Comparison of ENCODE assay signal across 8 cellular contexts in genomic region chr15:41828747-41829270, GRCh38. TPM values are rescaled to one million over a fixed set of nuclear protein-coding genes. Genes with fewer than 3 reads are reported as not detected.
A peak's percentile ranks its signal among the peaks of the same experiment; 100 is the strongest.
DNase-seq lines count a peak whose midpoint lies in the region; ATAC-seq and TF ChIP-seq lines count a peak whose summit lies in the region.

No MANE protein-coding gene starts in this region.

- in situ Hi-C loops in astrocyte of the spinal cord (cut with HindIII; ENCODE audit: low sequenced_read_pairs): no loop called here

- peaks cover 48% of the 10 kb centered on the region for H3K4me1 ChIP-seq in lower lobe of right lung
- H3K4me1 ChIP-seq in upper lobe of right lung: peaks cover 22% of the 10 kb centered on the region

- intact Hi-C loops in lower lobe of right lung (cut with DNase I) (no loop called here), upper lobe of right lung (cut with DNase I) (no loop called here)

- H3K4me1 Mint-ChIP-seq in activated naive CD4-positive, alpha-beta T cell treated with anti-CD3 and anti-CD28 coated beads, Interleukin-2, amount 50 U/mL, for 24 hours: peaks cover 43% of the 10 kb centered on the region

- peak overlapping the region; percentile 95 for H3K27ac Mint-ChIP-seq in activated naive CD4-positive, alpha-beta T cell treated with anti-CD3 and anti-CD28 coated beads, Interleukin-2, amount 50 U/mL, for 24 hours

- peaks cover 1% of the 10 kb centered on the region for H3K36me3 Mint-ChIP-seq in activated naive CD4-positive, alpha-beta T cell treated with anti-CD3 and anti-CD28 coated beads, Interleukin-2, amount 50 U/mL, for 24 hours

- H3K9me3 ChIP-seq in lower lobe of right lung: no peaks in the 10 kb centered on the region
- no peaks in the 10 kb centered on the region for H3K9me3 ChIP-seq in upper lobe of right lung

- H3K27me3 ChIP-seq in lower lobe of right lung (ENCODE audit: low read depth) (no peaks in the 10 kb centered on the region), upper lobe of right lung (no peaks in the 10 kb centered on the region)

- no peaks in the 10 kb centered on the region for H3K9me3 Mint-ChIP-seq in activated naive CD4-positive, alpha-beta T cell treated with anti-CD3 and anti-CD28 coated beads, Interleukin-2, amount 50 U/mL, for 24 hours

- H3K4me3 ChIP-seq in astrocyte of the spinal cord (ENCODE audit: low read depth, low read length): peak overlapping the region; percentile 82
- peak overlapping the region; percentile 75 for H3K4me3 ChIP-seq in lower lobe of right lung
- H3K4me3 ChIP-seq in upper lobe of right lung: peak overlapping the region; percentile 95

- no peak overlapping the region for H3K27ac ChIP-seq in lower lobe of right lung
- H3K27ac ChIP-seq in upper lobe of right lung: peak overlapping the region; percentile 88

- DNase-seq in activated naive CD4-positive, alpha-beta T cell treated with anti-CD3 and anti-CD28 coated beads, Interleukin-2, amount 50 U/mL, for 16 hours: no peak
- DNase-seq in astrocyte of the spinal cord (ENCODE audit: low read depth, low spot score): peak; percentile 8
- DNase-seq in lower lobe of right lung: no peak
- no peak for DNase-seq in upper lobe of right lung
- DNase-seq in stimulated activated CD4-positive, alpha-beta T cell treated with anti-CD3 and anti-CD28 coated beads, Interleukin-15, amount 100 ng/mL, for 24 hours: no peak
- no peak for DNase-seq in SHP77 treated with DMSO at 0.1 percent for 48 hours (lab: John Stamatoyannopoulos, UW)
- no peak for DNase-seq in Ammon's horn (ENCODE audit: low spot score)

- no peaks in the 10 kb centered on the region for H3K27me3 Mint-ChIP-seq in activated naive CD4-positive, alpha-beta T cell treated with anti-CD3 and anti-CD28 coated beads, Interleukin-2, amount 50 U/mL, for 24 hours

- TF ChIP-seq CTCF in astrocyte of the spinal cord (IDR thresholded peaks at IDR 0.05; ENCODE audit: low read depth, low read length): no peak
- no peak for TF ChIP-seq CTCF in lower lobe of right lung (IDR thresholded peaks at IDR 0.05)
- TF ChIP-seq CTCF in upper lobe of right lung (IDR thresholded peaks at IDR 0.05): no peak

- H3K36me3 ChIP-seq in lower lobe of right lung: peaks cover 34% of the 10 kb centered on the region
- H3K36me3 ChIP-seq in upper lobe of right lung: peaks cover 13% of the 10 kb centered on the region

- ATAC-seq in lower lobe of right lung (no peak), upper lobe of right lung (no peak)

- H3K4me3 Mint-ChIP-seq in activated naive CD4-positive, alpha-beta T cell treated with anti-CD3 and anti-CD28 coated beads, Interleukin-2, amount 50 U/mL, for 24 hours: peak overlapping the region; percentile 97

RNA-seq across cellular contexts. Expression of gene JMJD7, which starts 0.9 kb away (rescaled TPM):
- 24.3 TPM for total RNA-seq in lower lobe of right lung
- total RNA-seq in upper lobe of right lung: 36.7 TPM

RNA-seq across cellular contexts. Expression of gene PLA2G4B, which starts 9.8 kb away (rescaled TPM):
- total RNA-seq in lower lobe of right lung: 13.8 TPM
- total RNA-seq in upper lobe of right lung: 14.4 TPM

RNA-seq across cellular contexts. Expression of gene MAPKBP1, which starts 54.5 kb away (rescaled TPM):
- 17.0 TPM for total RNA-seq in lower lobe of right lung
- total RNA-seq in upper lobe of right lung: 22.4 TPM
